Comparison of ENCODE assay signal across 1 cellular context in the genomic region with DNA sequence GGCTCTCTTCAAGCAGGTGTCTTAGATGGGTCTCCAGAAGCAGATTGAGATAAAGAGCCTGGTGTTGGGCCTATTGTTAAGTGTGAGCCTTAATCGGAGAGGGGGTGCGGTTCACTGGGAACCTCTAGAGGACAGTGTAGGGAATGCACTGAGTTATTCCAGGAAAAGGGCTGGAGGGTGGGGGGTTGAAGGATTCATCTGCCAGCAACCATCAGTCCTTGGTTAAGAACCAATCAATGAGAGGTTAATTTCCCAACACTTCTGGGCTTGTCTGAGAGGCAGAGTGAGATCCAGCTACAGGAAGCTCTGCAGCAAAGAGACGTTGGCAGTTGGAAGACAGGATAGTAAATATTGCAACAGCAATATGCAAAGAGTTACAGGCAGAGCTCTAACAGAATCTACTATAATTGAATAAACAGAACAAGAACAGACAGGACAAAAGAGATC.
TF ChIP-seq lines count a peak whose summit lies in the region.

No MANE protein-coding gene starts in this region.

TF ChIP-seq in H1, 55 proteins besides CTCF, POLR2A, EP300 and RAD21 (continued from another document):
- TF ChIP-seq TAF7 (optimal IDR thresholded peaks at IDR 0.05; ENCODE audit: borderline replicate concordance, low read depth, low read length), result no peak
- TF ChIP-seq FOSL1 (IDR thresholded peaks at IDR 0.05; ENCODE audit: insufficient read depth, low read depth, low read length), result no peak
- TF ChIP-seq SP1 (IDR thresholded peaks at IDR 0.05; ENCODE audit: low read depth, low read length), result no peak
- no peak for TF ChIP-seq GTF2F1 (IDR thresholded peaks at IDR 0.05; ENCODE audit: borderline replicate concordance, low read depth, low read length)
- no peak for TF ChIP-seq RXRA (IDR thresholded peaks at IDR 0.05; ENCODE audit: insufficient read depth, low read depth, low read length)
